9 cellular contexts compared by ENCODE assay signal in the genomic region with DNA sequence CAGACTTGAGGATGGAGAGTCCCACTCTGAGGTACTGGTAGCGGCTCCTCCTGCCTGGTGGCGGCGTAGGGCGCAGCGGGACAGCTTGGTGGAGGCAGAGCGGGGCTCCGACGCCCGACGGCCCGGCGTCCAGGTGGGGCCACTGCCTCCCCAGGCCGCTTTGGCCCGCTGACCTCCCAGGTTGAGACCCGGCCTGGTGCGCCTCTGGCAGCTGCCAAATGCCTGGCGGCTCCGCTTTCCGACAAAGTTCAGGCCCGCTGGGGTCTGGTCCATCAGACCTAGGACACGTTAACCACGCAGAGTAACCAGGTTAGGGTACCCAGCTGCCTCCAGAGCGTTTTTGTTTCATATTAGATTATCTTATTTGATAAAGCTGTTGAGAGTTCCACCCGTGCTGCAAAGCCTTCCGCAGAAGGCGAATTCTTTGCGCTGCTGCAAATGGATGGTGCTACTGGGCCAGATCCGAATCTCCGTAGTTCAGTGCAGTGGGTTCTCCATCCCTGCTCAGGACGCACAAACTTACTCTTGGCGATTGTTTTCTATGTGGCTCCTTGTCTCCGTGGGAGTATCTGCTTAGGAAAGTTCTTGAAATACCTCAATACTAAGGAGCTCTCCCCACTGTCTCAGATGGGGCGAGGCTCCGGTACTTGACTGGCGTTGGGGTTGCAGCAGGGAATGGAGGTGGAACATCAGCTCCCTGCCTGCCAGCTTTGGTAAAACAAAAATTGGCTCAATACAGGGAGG. TPM values are rescaled to one million over a fixed set of nuclear protein-coding genes. Genes with fewer than 3 reads are reported as not detected.
DNase-seq lines count a peak whose midpoint lies in the region; ATAC-seq lines count a peak whose summit lies in the region.
"Had no signal": no experiment of that assay in that cellular context is flagged by ENCODE, and none has a peak within 500 bp of the region (broad histone marks: within the 10 kb centered on the region; RNA-seq: fewer than 3 reads in every experiment).

No MANE protein-coding gene starts in this region.

- H3K9me3 Mint-ChIP-seq in activated T-cell treated with anti-CD3 and anti-CD28 coated beads, Interleukin-2, amount 50 U/mL, for 72 hours: no peaks in the 10 kb centered on the region

- H3K4me3 Mint-ChIP-seq in activated T-cell treated with anti-CD3 and anti-CD28 coated beads, Interleukin-2, amount 50 U/mL, for 72 hours: peak overlapping the region; percentile 84 to 91

- peaks cover 15% of the 10 kb centered on the region for H3K4me1 Mint-ChIP-seq in activated T-cell treated with anti-CD3 and anti-CD28 coated beads, Interleukin-2, amount 50 U/mL, for 72 hours (ENCODE audit: low read depth)

- DNase-seq in stimulated activated CD4-positive, alpha-beta T cell treated with anti-CD3 and anti-CD28 coated beads, Interleukin-15, amount 100 ng/mL, for 24 hours: peak; percentile 10
- no peak for DNase-seq in stimulated activated CD4-positive, alpha-beta T cell treated with anti-CD3 and anti-CD28 coated beads, Interleukin-12 subunit alpha, Interleukin-12 subunit beta, amount 100 ng/mL, for 4 hours
- peak; percentile 1 to 20 for DNase-seq in activated T-cell treated with anti-CD3 and anti-CD28 coated beads, Interleukin-2, amount 50 U/mL, for 72 hours
- DNase-seq in glomerular visceral epithelial cell (ENCODE audit: extremely low spot score): peak; percentile 22
- peak; percentile 11 for DNase-seq in pons (ENCODE audit: low spot score)
- DNase-seq in DMS153 treated with DMSO at 0.1 percent for 48 hours (lab: John Stamatoyannopoulos, UW; ENCODE audit: unreplicated experiment): no peak
- no peak for DNase-seq in SKM-1 (lab: John Stamatoyannopoulos, UW; ENCODE audit: unreplicated experiment)
- DNase-seq in NCI-H345 (lab: John Stamatoyannopoulos, UW): no peak

- H3K27ac Mint-ChIP-seq in activated T-cell treated with anti-CD3 and anti-CD28 coated beads, Interleukin-2, amount 50 U/mL, for 72 hours: peak overlapping the region; percentile 32
- H3K27ac Mint-ChIP-seq: activated naive CD4-positive, alpha-beta T cell treated with anti-CD3 and anti-CD28 coated beads, Interleukin-2, amount 50 U/mL, for 72 hours had no signal

- peaks cover 61% of the 10 kb centered on the region for H3K27me3 Mint-ChIP-seq in activated T-cell treated with anti-CD3 and anti-CD28 coated beads, Interleukin-2, amount 50 U/mL, for 72 hours (ENCODE audit: low read depth)

- H3K36me3 Mint-ChIP-seq in activated T-cell treated with anti-CD3 and anti-CD28 coated beads, Interleukin-2, amount 50 U/mL, for 72 hours (ENCODE audit: insufficient read depth in 2 of 2): peaks cover 1 to 3% of the 10 kb centered on the region in 2 donors

- ATAC-seq in activated T-cell treated with anti-CD3 and anti-CD28 coated beads, Interleukin-2, amount 50 U/mL, for 72 hours (replicated peaks in 1 of 2): no peak

RNA-seq across cellular contexts. Expression of a gene that starts 1.4 kb away (rescaled TPM):
- not detected for total RNA-seq in activated T-cell treated with anti-CD3 and anti-CD28 coated beads, Interleukin-2, amount 50 U/mL, for 72 hours

Comparison
In these comparisons a context has a peak if more than half of its experiments do, and no peak if none do; other contexts are left out.
1. DNase-seq: peak in stimulated activated CD4-positive, alpha-beta T cell treated with anti-CD3 and anti-CD28 coated beads, Interleukin-15, amount 100 ng/mL, for 24 hours (single experiment), activated T-cell treated with anti-CD3 and anti-CD28 coated beads, Interleukin-2, amount 50 U/mL, for 72 hours (2 of 2), glomerular visceral epithelial cell (single experiment) and pons (single experiment); none in stimulated activated CD4-positive, alpha-beta T cell treated with anti-CD3 and anti-CD28 coated beads, Interleukin-12 subunit alpha, Interleukin-12 subunit beta, amount 100 ng/mL, for 4 hours (single experiment), DMS153 treated with DMSO at 0.1 percent for 48 hours (single experiment), SKM-1 (single experiment) and NCI-H345 (single experiment).